8 cellular contexts compared by ENCODE assay signal in the genomic region with DNA sequence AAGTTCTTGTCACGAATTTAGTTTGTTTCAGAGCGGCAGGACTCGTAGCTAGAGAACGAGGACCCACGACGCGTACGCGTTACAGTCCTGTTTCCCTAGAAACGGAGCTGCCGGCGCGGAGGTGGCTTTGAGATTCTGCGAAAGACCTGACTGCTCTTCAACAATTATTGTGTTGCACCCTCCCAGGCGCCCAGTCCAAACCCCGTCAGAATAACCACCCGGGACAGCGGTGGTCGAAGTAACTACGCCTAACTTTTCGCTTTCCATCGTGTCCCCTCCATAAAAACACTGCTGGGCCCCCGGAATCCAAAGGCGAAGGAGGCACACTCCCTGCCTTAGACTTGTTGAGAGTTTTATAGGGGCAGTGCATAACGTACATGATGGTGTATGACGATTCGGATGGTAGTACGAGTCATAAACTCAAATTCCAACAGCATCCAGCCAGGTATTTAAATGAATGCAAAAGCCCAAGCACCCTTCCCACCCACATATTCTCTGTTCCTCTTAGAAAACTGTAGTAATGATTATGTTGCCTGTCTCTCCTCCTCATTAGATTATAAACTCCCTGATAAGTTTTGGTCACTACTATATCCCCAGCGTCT. TPM values are rescaled to one million over a fixed set of nuclear protein-coding genes. Genes with fewer than 3 reads are reported as not detected.
A peak's percentile ranks its signal among the peaks of the same experiment; 100 is the strongest.
DNase-seq lines count a peak whose midpoint lies in the region; ATAC-seq, FAIRE-seq and TF ChIP-seq lines count a peak whose summit lies in the region.

No MANE protein-coding gene starts in this region.

- H3K4me3 ChIP-seq in LNCaP clone FGC (ENCODE audit: low read depth, low read length) = peak overlapping the region; percentile 86
- peak overlapping the region; percentile 47 for H3K4me3 ChIP-seq in lung
- peak overlapping the region; percentile 73 to 80 for H3K4me3 ChIP-seq in uterus

- DNase-seq in GM12891 (ENCODE audit: insufficient read length, low spot score) (no peak), LNCaP clone FGC (ENCODE audit: low read depth) (no peak), caudate nucleus (lab: John Stamatoyannopoulos, UW) (peak in 1 of 61 donors; percentile 64), lung (ENCODE audit: low spot score) (no peak), uterus (no peak), NCI-H1694 (lab: John Stamatoyannopoulos, UW) (no peak)

- FAIRE-seq in GM12891 (lab: Jason Lieb, UNC) = no peak

- TF ChIP-seq CTCF in LNCaP clone FGC (IDR thresholded peaks at IDR 0.05; ENCODE audit: control insufficient read depth, extremely low read depth, insufficient read depth) = no peak
- no peak for TF ChIP-seq CTCF in lung (IDR thresholded peaks at IDR 0.05; ENCODE audit: control extremely low read depth, extremely low read depth)
- no peak for TF ChIP-seq CTCF in uterus (IDR thresholded peaks at IDR 0.05)

- TF ChIP-seq POLR2A in GM12891 (IDR thresholded peaks at IDR 0.05; ENCODE audit: low read depth, low read length) = no peak
- TF ChIP-seq POLR2A in uterus (IDR thresholded peaks at IDR 0.05) = no peak

- ATAC-seq in GM21786 (IDR thresholded peaks at IDR 0.05; ENCODE audit: unreplicated experiment) (peak; percentile 6), lung (ENCODE audit: insufficient read depth, low FRiP score) (peak; percentile 5), GM18519 (IDR thresholded peaks at IDR 0.05; ENCODE audit: low FRiP score, unreplicated experiment) (no peak)

- H3K9me3 ChIP-seq in lung (ENCODE audit: control insufficient read depth in 2 of 2, insufficient read depth in 1 of 2, low read length in 1 of 2) (no peaks in the 10 kb centered on the region), uterus (no peaks in the 10 kb centered on the region)

- intact Hi-C loops in uterus (cut with DNase I; ENCODE audit: low total_unique reads) = loop anchor here (10.0 kb wide), 1 partner anchor 539 kb away; a partner anchor contains a TSS

- WGBS in lung, 2 donors = 4 to 7% methylated on average over 29 of the region's 29 CpGs

- H3K4me1 ChIP-seq in lung (ENCODE audit: control insufficient read depth in 2 of 2, insufficient read depth in 2 of 2, low read length in 2 of 2) = peaks cover 1 to 5% of the 10 kb centered on the region in 2 donors
- H3K4me1 ChIP-seq in uterus = no peaks in the 10 kb centered on the region

- H3K27ac ChIP-seq in caudate nucleus (ENCODE audit: low read depth, low read length) (peak overlapping the region; percentile 99), lung (ENCODE audit: low read depth in 1 of 2, low read length in 1 of 2) (peak overlapping the region; percentile 22 to 98), uterus (peak overlapping the region; percentile 94 to 96)

- H3K27me3 ChIP-seq in lung (ENCODE audit: control insufficient read depth, insufficient read depth) (no peaks in the 10 kb centered on the region), uterus (no peaks in the 10 kb centered on the region)

- H3K36me3 ChIP-seq in lung (ENCODE audit: control insufficient read depth in 2 of 2, insufficient read depth in 2 of 2, low read length in 2 of 2) (no peaks in the 10 kb centered on the region), uterus (no peaks in the 10 kb centered on the region)

TF ChIP-seq in GM12891, 5 proteins besides CTCF, POLR2A, EP300 and RAD21:
- TF ChIP-seq SPI1 (IDR thresholded peaks at IDR 0.05; ENCODE audit: low read depth, low read length) (peak; percentile 92), POU2F2 (IDR thresholded peaks at IDR 0.05; ENCODE audit: low read depth, low read length) (peak; percentile 26; the same call in 1 of the 2 replicates), TAF1 (IDR thresholded peaks at IDR 0.05; ENCODE audit: low read depth, low read length) (no peak), PAX5 (IDR thresholded peaks at IDR 0.05; ENCODE audit: insufficient read depth, low read length, severe bottlenecking) (no peak), POLR2AphosphoS5 (IDR thresholded peaks at IDR 0.05; ENCODE audit: low read depth, low read length) (no peak)
TF ChIP-seq in GM12891: peak in this region for 2.

RNA-seq across cellular contexts. Expression of a gene that starts 0.7 kb away (rescaled TPM):
- polyA plus RNA-seq in GM12891 (2012; ENCODE audit: low read depth, missing spikeins) = 6.5 TPM
- total RNA-seq in lung (10 to 100 TPM; 37.2 to 62.1 TPM), uterus (10 to 100 TPM; 30.0 to 83.0 (median 55.4) TPM)
- polyA plus RNA-seq in lung = 10 to 100 TPM in 1 of 2 donors, 1 to 10 TPM in 1; 8.0 to 11.0 TPM
